8 cellular contexts compared by ENCODE assay signal in genomic region chr3:23918331-23918730, GRCh38. TPM values are rescaled to one million over a fixed set of nuclear protein-coding genes. Genes with fewer than 3 reads are reported as not detected.
DNase-seq lines count a peak whose midpoint lies in the region; TF ChIP-seq lines count a peak whose summit lies in the region.
"Not testable (repeated sequence)": the region's sequence is repeated elsewhere in the genome, so short reads cannot be mapped to it uniquely, and the experiment has no call there.

No MANE protein-coding gene starts in this region.

- H3K27ac ChIP-seq in HUES48 (ENCODE audit: low read depth, low read length) (peak overlapping the region; percentile 26), adrenal gland (peak overlapping the region in 3 of 5 donors; percentile 94 to 99 (median 97)), stomach (peak overlapping the region in 4 of 5 donors; percentile 94 to 97 (median 96))

- intact Hi-C loops in adrenal gland (cut with DNase I); stomach (cut with DNase I; ENCODE audit: low total_unique reads): not testable (repeated sequence)

- H3K4me3 ChIP-seq in BJ (ENCODE audit: low read depth, low read length) (peak overlapping the region; percentile 100), HUES48 (ENCODE audit: low read depth, low read length) (peak overlapping the region; percentile 85), adrenal gland (peak overlapping the region in 2 of 4 donors; percentile 65 to 90), epithelial cell of esophagus (ENCODE audit: low read length) (peak overlapping the region; percentile 86), stomach (peak overlapping the region; percentile 79 to 98 (median 85))

- peak overlapping the region; percentile 96 for H3K27ac Mint-ChIP-seq in T-helper 1 cell treated with Interleukin-12 subunit alpha and Interleukin-12 subunit beta and Interleukin-4 antibody, amounts not matched to agents 30 μg/mL and 1 μg/mL, for 36 hours
- H3K27ac Mint-ChIP-seq in immature natural killer cell (peak overlapping the region; percentile 95 to 98 (median 97)), neural crest cell (ENCODE audit: unreplicated experiment) (peak overlapping the region; percentile 99)

- H3K4me1 Mint-ChIP-seq in T-helper 1 cell treated with Interleukin-12 subunit alpha and Interleukin-12 subunit beta and Interleukin-4 antibody, amounts not matched to agents 30 μg/mL and 1 μg/mL, for 36 hours (ENCODE audit: low read depth) = peaks cover 30% of the 10 kb centered on the region
- H3K4me1 Mint-ChIP-seq in immature natural killer cell (peaks cover 49 to 57% of the 10 kb centered on the region in 2 donors), neural crest cell (peaks cover 63% of the 10 kb centered on the region)

- H3K36me3 ChIP-seq in BJ (ENCODE audit: control insufficient read depth, insufficient read depth, low read length) = not testable (repeated sequence)
- H3K36me3 ChIP-seq in HUES48 (ENCODE audit: control insufficient read depth, insufficient read depth, low read length) = peaks cover 29% of the 10 kb centered on the region
- peaks cover 0 to 30% of the 10 kb centered on the region in 2 donors for H3K36me3 ChIP-seq in adrenal gland (replicated peaks in 1 of 2)
- H3K36me3 ChIP-seq in stomach = peaks cover 17 to 51% (median 45%) of the 10 kb centered on the region in 4 donors

- not testable (repeated sequence) for TF ChIP-seq EP300 in stomach (IDR thresholded peaks at IDR 0.05)

- CTCF ChIA-PET in BJ (lab: Yijun Ruan, JAX) = interaction anchor here (0.7 to 1.4 kb wide), 3 partner anchors 30 to 765 kb away, joined by 3 to 4 read pairs (median 4); no protein-coding TSS in a partner anchor

- TF ChIP-seq POLR2A in adrenal gland (IDR thresholded peaks at IDR 0.05); stomach (IDR thresholded peaks at IDR 0.05): not testable (repeated sequence)

- peak overlapping the region; percentile 97 for H3K4me3 Mint-ChIP-seq in T-helper 1 cell treated with Interleukin-12 subunit alpha and Interleukin-12 subunit beta and Interleukin-4 antibody, amounts not matched to agents 30 μg/mL and 1 μg/mL, for 36 hours
- H3K4me3 Mint-ChIP-seq in immature natural killer cell = peak overlapping the region; percentile 97 to 100 (median 98)
- peak overlapping the region; percentile 100 for H3K4me3 Mint-ChIP-seq in neural crest cell

- 18 to 30% (median 23%) methylated on average over 12 of the region's 12 CpGs for WGBS in adrenal gland, 4 donors
- WGBS in stomach, 5 donors = 8 to 23% (median 11%) methylated on average over 12 of the region's 12 CpGs

- TF ChIP-seq CTCF in BJ (IDR thresholded peaks at IDR 0.05; ENCODE audit: insufficient read depth, low read depth, low read length); adrenal gland (IDR thresholded peaks at IDR 0.05); epithelial cell of esophagus (IDR thresholded peaks at IDR 0.05; ENCODE audit: insufficient read depth, low read depth, low read length, missing control alignments); neural crest cell (conservative IDR thresholded peaks at IDR 0.05); stomach (IDR thresholded peaks at IDR 0.05): not testable (repeated sequence)

- H3K27me3 Mint-ChIP-seq in T-helper 1 cell treated with Interleukin-12 subunit alpha and Interleukin-12 subunit beta and Interleukin-4 antibody, amounts not matched to agents 30 μg/mL and 1 μg/mL, for 36 hours (ENCODE audit: low read depth) = peaks cover 11% of the 10 kb centered on the region
- H3K27me3 Mint-ChIP-seq in immature natural killer cell (ENCODE audit: low read depth in 3 of 3) = peaks cover 15 to 25% (median 20%) of the 10 kb centered on the region in 3 donors
- not testable (repeated sequence) for H3K27me3 Mint-ChIP-seq in neural crest cell (ENCODE audit: low read depth)

- not testable (repeated sequence) for H3K27me3 ChIP-seq in BJ (ENCODE audit: control insufficient read depth, insufficient read depth, low read length); HUES48 (ENCODE audit: control insufficient read depth, insufficient read depth, low read length); adrenal gland; stomach

- not testable (repeated sequence) for H3K9me3 Mint-ChIP-seq in T-helper 1 cell treated with Interleukin-12 subunit alpha and Interleukin-12 subunit beta and Interleukin-4 antibody, amounts not matched to agents 30 μg/mL and 1 μg/mL, for 36 hours; immature natural killer cell; neural crest cell

- peaks cover 47% of the 10 kb centered on the region for H3K36me3 Mint-ChIP-seq in T-helper 1 cell treated with Interleukin-12 subunit alpha and Interleukin-12 subunit beta and Interleukin-4 antibody, amounts not matched to agents 30 μg/mL and 1 μg/mL, for 36 hours (ENCODE audit: low read depth)
- H3K36me3 Mint-ChIP-seq in immature natural killer cell (peaks cover 8 to 30% (median 19%) of the 10 kb centered on the region in 3 donors), neural crest cell (ENCODE audit: low read depth) (peaks cover 40% of the 10 kb centered on the region)

- H3K9me3 ChIP-seq in HUES48 (ENCODE audit: control insufficient read depth, insufficient read depth, low read length); adrenal gland (replicated peaks in 1 of 3); stomach: not testable (repeated sequence)

- peak overlapping the region; percentile 98 for H3K9ac ChIP-seq in HUES48 (ENCODE audit: low read depth, low read length)

- H3K4me1 ChIP-seq in HUES48 (ENCODE audit: control insufficient read depth, insufficient read depth, low read length) (peaks cover 21% of the 10 kb centered on the region), adrenal gland (replicated peaks in 1 of 2) (peaks cover 16 to 50% of the 10 kb centered on the region in 2 donors), stomach (peaks cover 27 to 63% (median 52%) of the 10 kb centered on the region in 4 donors)

- not testable (repeated sequence) for DNase-seq in BJ (ENCODE audit: low read depth); adrenal gland; epithelial cell of esophagus (ENCODE audit: low read depth); immature natural killer cell; neural crest cell (ENCODE audit: low read depth, low spot score); stomach

- POLR2A ChIA-PET in BJ (lab: Charles Lee) = not testable (repeated sequence)

RNA-seq across cellular contexts. Expression of gene RPL15, which starts 1.4 kb away (rescaled TPM):
- polyA plus RNA-seq in BJ (2011; rRNA removed) = 4,789 and 5,733 TPM in 2 replicates
- polyA minus RNA-seq in BJ (2011; rRNA and poly(A)+ RNA removed) = 1,245 and 1,979 TPM in 2 replicates
- total RNA-seq in adrenal gland = 1,000 to 10,000 TPM in 7 of 8 donors, 100 to 1,000 TPM in 1; 760 to 2,308 (median 1,655) TPM
- 1,000 to 10,000 TPM; 1,857 to 3,034 (median 1,896) TPM for polyA plus RNA-seq in adrenal gland
- 1,000 to 10,000 TPM; 2,712 to 5,031 (median 2,871) TPM for polyA plus RNA-seq in immature natural killer cell
- total RNA-seq in neural crest cell = 2,019 and 2,075 TPM in 2 replicates
- total RNA-seq in stomach = 1,000 to 10,000 TPM in 4 of 5 donors, 100 to 1,000 TPM in 1; 121 to 3,139 (median 1,087) TPM
- 1,000 to 10,000 TPM; 3,661 to 4,768 (median 4,326) TPM for polyA plus RNA-seq in stomach

RNA-seq across cellular contexts. Expression of gene NKIRAS1, which starts 1.5 kb away (rescaled TPM):
- 5.1 and 11.8 TPM in 2 replicates for polyA plus RNA-seq in BJ (2011; rRNA removed)
- 3.4 and 4.9 TPM in 2 replicates for polyA minus RNA-seq in BJ (2011; rRNA and poly(A)+ RNA removed)
- total RNA-seq in adrenal gland = 10 to 100 TPM; 11.2 to 20.1 (median 15.1) TPM
- 10 to 100 TPM in 1 of 3 donors, 1 to 10 TPM in 2; 6.7 to 31.4 (median 8.0) TPM for polyA plus RNA-seq in adrenal gland
- 1 to 10 TPM; 2.1 to 4.7 (median 4.0) TPM for polyA plus RNA-seq in immature natural killer cell
- 8.8 and 9.7 TPM in 2 replicates for total RNA-seq in neural crest cell
- total RNA-seq in stomach = 10 to 100 TPM in 2 of 5 donors, 1 to 10 TPM in 1, under 1 TPM in 1, not detected in 1; 0.87 to 18.3 (median 8.9) TPM
- 1 to 10 TPM; 5.9 to 9.6 (median 7.6) TPM for polyA plus RNA-seq in stomach

RNA-seq across cellular contexts. Expression of gene NR1D2, which starts 26.8 kb away (rescaled TPM):
- polyA plus RNA-seq in BJ (2011; rRNA removed) (18.0 and 37.7 TPM in 2 replicates), adrenal gland (10 to 100 TPM in 2 of 3 donors, 1 to 10 TPM in 1; 8.7 to 28.1 (median 13.4) TPM), immature natural killer cell (10 to 100 TPM; 15.5 to 24.4 (median 16.2) TPM), stomach (10 to 100 TPM in 1 of 3 donors, 1 to 10 TPM in 2; 5.5 to 23.2 (median 9.1) TPM)
- 30.7 and 34.5 TPM in 2 replicates for polyA minus RNA-seq in BJ (2011; rRNA and poly(A)+ RNA removed)
- total RNA-seq in adrenal gland (10 to 100 TPM; 25.2 to 43.4 (median 37.7) TPM), neural crest cell (8.6 and 10.0 TPM in 2 replicates), stomach (100 to 1,000 TPM in 1 of 5 donors, 10 to 100 TPM in 3, 1 to 10 TPM in 1; 9.8 to 105 (median 35.1) TPM)

Comparison
In these comparisons a context has a peak if more than half of its experiments do, and no peak if none do; other contexts are left out.
1. H3K27ac ChIP-seq: peak in every context shown above with its lines; median percentile 97 in adrenal gland; 96 in stomach; 26 in HUES48.